19 cellular contexts compared by ENCODE assay signal in genomic region chr11:35594680-35595079, GRCh38.
"Had no signal": no experiment of that assay in that cellular context is flagged by ENCODE, and none has a peak within 500 bp of the region (broad histone marks: within the 10 kb centered on the region; RNA-seq: fewer than 3 reads in every experiment).

No MANE protein-coding gene starts in this region.

- H3K9me3 ChIP-seq: breast epithelium, right atrium auricular region, tibial nerve, uterus had no signal

- DNase-seq: activated CD4-positive, alpha-beta T cell treated with anti-CD3 and anti-CD28 coated beads, Interleukin-2, amount 50 U/mL, for 1 hour; activated CD4-positive, CD25-positive, alpha-beta regulatory T cell treated with anti-CD3 and anti-CD28 coated beads, Interleukin-2, amount 50 U/mL, for 72 hours; activated CD8-positive, alpha-beta memory T cell treated with anti-CD3 and anti-CD28 coated beads for 24 hours; activated CD8-positive, alpha-beta memory T cell treated with anti-CD3 and anti-CD28 coated beads, Interleukin-2, amount 50 U/mL, for 48 hours; activated effector memory CD4-positive, alpha-beta T cell treated with Interleukin-2 at 50 U/mL for 16 hours; activated naive CD4-positive, alpha-beta T cell treated with anti-CD3 and anti-CD28 coated beads, Interleukin-2, amount 50 U/mL, for 16 hours; activated T-cell treated with anti-CD3 and anti-CD28 coated beads, Interleukin-2, amount 50 U/mL, for 48 hours; cortex of kidney; erythroblast; foreskin melanocyte; glutamatergic neuron; hypothalamus; midbrain; T-helper 9 cell; uterus had no signal

- H3K4me1 ChIP-seq: breast epithelium, right atrium auricular region, uterus had no signal

- H3K27me3 ChIP-seq: breast epithelium, right atrium auricular region, tibial nerve, uterus had no signal

- H3K4me3 ChIP-seq: breast epithelium, right atrium auricular region, tibial nerve, uterus had no signal

- H3K36me3 ChIP-seq: breast epithelium, right atrium auricular region, tibial nerve, uterus had no signal

- H3K27ac ChIP-seq: breast epithelium, right atrium auricular region, tibial nerve, uterus, VCaP had no signal
